Comparison of ENCODE assay signal across 13 cellular contexts in the genomic region with DNA sequence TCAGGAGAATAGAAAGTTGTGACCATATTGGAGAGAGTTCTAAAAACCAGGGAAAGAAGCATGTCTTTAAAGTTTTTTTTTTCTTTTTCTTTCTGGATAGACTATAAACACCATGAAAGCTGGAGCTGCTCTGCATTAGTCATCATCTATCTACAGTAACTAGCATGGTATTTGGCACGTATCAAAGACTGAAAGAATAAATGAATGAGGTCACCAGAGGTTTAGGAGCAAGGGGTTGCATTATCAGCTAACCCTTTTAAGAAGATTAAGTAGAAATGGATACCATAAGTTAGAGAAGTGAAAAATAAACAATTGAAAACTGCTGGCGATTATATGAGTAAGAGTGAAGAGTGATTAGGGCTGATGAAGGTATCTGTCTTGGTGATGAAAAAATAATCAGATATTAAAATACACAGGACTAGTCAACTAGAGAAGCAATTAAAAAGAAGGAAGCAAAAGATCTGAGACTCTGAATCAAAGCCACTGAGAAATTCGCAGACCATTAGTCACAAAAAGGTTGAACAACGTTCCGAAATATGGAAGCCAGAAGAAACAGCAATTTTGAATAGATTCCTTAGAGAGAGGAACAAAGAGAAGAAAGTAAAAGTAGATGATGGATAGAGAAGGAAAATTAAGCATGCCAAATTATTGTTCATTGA.
DNase-seq lines count a peak whose midpoint lies in the region; ATAC-seq and TF ChIP-seq lines count a peak whose summit lies in the region.
"Had no signal": no experiment of that assay in that cellular context is flagged by ENCODE, and none has a peak within 500 bp of the region (broad histone marks: within the 10 kb centered on the region; RNA-seq: fewer than 3 reads in every experiment).

No MANE protein-coding gene starts in this region.

- H3K9ac ChIP-seq in skeletal muscle satellite cell (ENCODE audit: low read depth, low read length), result no peak overlapping the region

- H3K4me1 ChIP-seq in SJSA1 (replicated peaks) (peaks cover 20% of the 10 kb centered on the region), skeletal muscle satellite cell (ENCODE audit: control insufficient read depth, insufficient read depth, low read length) (peaks cover 15% of the 10 kb centered on the region)
- H3K4me1 ChIP-seq: colonic mucosa had no signal

- H3K4me3 ChIP-seq in SJSA1 (no peak overlapping the region), fibroblast of pulmonary artery (replicated peaks; ENCODE audit: low read depth, low read length) (no peak overlapping the region), skeletal muscle satellite cell (ENCODE audit: low read length) (no peak overlapping the region)
- H3K4me3 ChIP-seq: colonic mucosa, gastroesophageal sphincter had no signal

- no peak for TF ChIP-seq CTCF in fibroblast of pulmonary artery (IDR thresholded peaks at IDR 0.05; ENCODE audit: low read length, missing control alignments)

- H3K27me3 ChIP-seq in SJSA1 (replicated peaks) (no peaks in the 10 kb centered on the region), skeletal muscle satellite cell (ENCODE audit: control insufficient read depth, insufficient read depth, low read length) (no peaks in the 10 kb centered on the region)
- H3K27me3 ChIP-seq: colonic mucosa, gastroesophageal sphincter had no signal

- DNase-seq in H4 (ENCODE audit: low spot score) (peak; percentile 73), SJSA1 (ENCODE audit: low read depth in 1 of 2, low spot score in 2 of 2) (peak; percentile 46 to 82), fibroblast of pulmonary artery (ENCODE audit: low read depth) (peak; percentile 75), NCI-H1105 treated with DMSO at 0.1 percent for 48 hours (lab: John Stamatoyannopoulos, UW) (no peak), SIG-M5 (lab: John Stamatoyannopoulos, UW) (no peak)
- DNase-seq: activated CD4-positive, alpha-beta T cell treated with anti-CD3 and anti-CD28 coated beads for 1 hour; colonic mucosa; DMS53; NCI-H1048; NCI-H524 had no signal

- peak overlapping the region; percentile 12 for H3K4me2 ChIP-seq in skeletal muscle satellite cell (ENCODE audit: low read length)

- no peak for ATAC-seq in HG02759 (IDR thresholded peaks at IDR 0.05; ENCODE audit: unreplicated experiment)
- ATAC-seq: gastroesophageal sphincter had no signal

- H3K9me3 ChIP-seq in SJSA1 (replicated peaks) (no peaks in the 10 kb centered on the region), skeletal muscle satellite cell (replicated peaks; ENCODE audit: low read length) (no peaks in the 10 kb centered on the region)
- H3K9me3 ChIP-seq: colonic mucosa, gastroesophageal sphincter had no signal

- H3K27ac ChIP-seq in SJSA1, result peak overlapping the region; percentile 58
- H3K27ac ChIP-seq: colonic mucosa, gastroesophageal sphincter had no signal

- H3K36me3 ChIP-seq in SJSA1 (peaks cover 4% of the 10 kb centered on the region; the same call in 1 of the 2 replicates), skeletal muscle satellite cell (ENCODE audit: insufficient read depth, low read length) (no peaks in the 10 kb centered on the region)
- H3K36me3 ChIP-seq: colonic mucosa, gastroesophageal sphincter had no signal

Comparison
In these comparisons a context has a peak if more than half of its experiments do, and no peak if none do; other contexts are left out.
1. DNase-seq: peak in H4 (single experiment), SJSA1 (2 of 2) and fibroblast of pulmonary artery (single experiment); none in NCI-H1105 treated with DMSO at 0.1 percent for 48 hours (single experiment) and SIG-M5 (single experiment).